1 cellular context compared by ENCODE assay signal in genomic region chr22:35487623-35488022, GRCh38. TPM values are rescaled to one million over a fixed set of nuclear protein-coding genes. Genes with fewer than 3 reads are reported as not detected.
"Had no signal": no experiment of that assay in that cellular context is flagged by ENCODE, and none has a peak within 500 bp of the region (broad histone marks: within the 10 kb centered on the region; RNA-seq: fewer than 3 reads in every experiment).

No MANE protein-coding gene starts in this region.

RNA-seq across cellular contexts. Expression of gene RASD2, which starts 53.0 kb away (rescaled TPM):
- total RNA-seq: HFFc6 had no signal
